ENCODE assay signal across 8 cellular contexts in genomic region chr16:81366316-81366932, GRCh38. TPM values are rescaled to one million over a fixed set of nuclear protein-coding genes. Genes with fewer than 3 reads are reported as not detected.
DNase-seq lines count a peak whose midpoint lies in the region; ATAC-seq, FAIRE-seq and TF ChIP-seq lines count a peak whose summit lies in the region.

No MANE protein-coding gene starts in this region.

- ATAC-seq in GM21423 (IDR thresholded peaks at IDR 0.05; ENCODE audit: unreplicated experiment) (peak; percentile 57), K562 (peak; percentile 84), GM21825 (IDR thresholded peaks at IDR 0.05; ENCODE audit: unreplicated experiment) (no peak)

- 0 out of 2 replicates have a peak, but pooled peaks cover 3% of the 10 kb centered on the region for H4K20me1 ChIP-seq in K562 (replicated peaks; ENCODE audit: control insufficient read depth, insufficient read depth, low read length)

- in situ Hi-C loops in K562 (cut with MboI) = loop anchor here (10.0 kb wide), 1 partner anchor 518 kb away; no protein-coding TSS in a partner anchor

- intact Hi-C loops in K562 (cut with micrococcal nuclease) = loop anchor here (1.0 to 10.0 kb wide), 3 partner anchors 357 to 508 kb away; no protein-coding TSS in a partner anchor
- intact Hi-C loops in testis (cut with DNase I; ENCODE audit: low total_unique reads) = no loop called here

- DNase-seq in D341Med (ENCODE audit: low spot score) (peak; percentile 58), NCI-H226 (peak; percentile 14), K562 (ENCODE audit: extremely low read depth in 1 of 4, low spot score in 3 of 4) (peak; percentile 52 to 63 (median 60)), inferior parietal cortex (ENCODE audit: extremely low spot score) (peak; percentile 87), testis (no peak), WERI-Rb-1 (no peak)

- H3K9me3 ChIP-seq in K562 (replicated peaks; ENCODE audit: control insufficient read depth, insufficient read depth, low read depth, low read length) (no peaks in the 10 kb centered on the region), testis (no peaks in the 10 kb centered on the region), WERI-Rb-1 (ENCODE audit: severe bottlenecking) (no peaks in the 10 kb centered on the region)

- H3K9me1 ChIP-seq in K562 (ENCODE audit: control insufficient read depth, insufficient read depth, low read length) = no peaks in the 10 kb centered on the region

- H3K9ac ChIP-seq in K562 (ENCODE audit: insufficient read depth in 1 of 2, low read depth in 2 of 2, low read length in 2 of 2) = no peak overlapping the region

- no peaks in the 10 kb centered on the region for H3K27me3 ChIP-seq in K562 (ENCODE audit: control insufficient read depth in 2 of 2, insufficient read depth in 2 of 2, low read length in 2 of 2)
- no peaks in the 10 kb centered on the region for H3K27me3 ChIP-seq in testis
- H3K27me3 ChIP-seq in WERI-Rb-1 (ENCODE audit: insufficient read depth, low read depth, severe bottlenecking) = no peaks in the 10 kb centered on the region

- H3K4me1 ChIP-seq in K562 (replicated peaks in 1 of 2; ENCODE audit: control insufficient read depth in 2 of 2, insufficient read depth in 2 of 2, low read length in 2 of 2) (no peaks in the 10 kb centered on the region), testis (no peaks in the 10 kb centered on the region)

- CTCF ChIA-PET in K562 (lab: Yijun Ruan, JAX; ENCODE audit: low intra/inter-chr PET ratio) = interaction anchor here (0.7 to 3.4 kb wide), 9 partner anchors 18 to 520 kb away, joined by 3 to 31 read pairs (median 6); no protein-coding TSS in a partner anchor

- TF ChIP-seq CTCF in K562 (IDR thresholded peaks at IDR 0.05 in 2 of 3, conservative IDR thresholded peaks at IDR 0.05 in 1 of 3; ENCODE audit: insufficient read depth in 2 of 3, low read depth in 1 of 3, low read length in 3 of 3) = peak; percentile 70 to 89 (median 74)
- peak; percentile 44 to 72 (median 62) for TF ChIP-seq CTCF in testis (IDR thresholded peaks at IDR 0.05)
- TF ChIP-seq CTCF in WERI-Rb-1 (IDR thresholded peaks at IDR 0.05; ENCODE audit: low read depth, low read length) = no peak

- peak; percentile 86 to 92 for TF ChIP-seq RAD21 in K562 (CRISPR knock-in tag; conservative IDR thresholded peaks at IDR 0.05 in 1 of 2, IDR thresholded peaks at IDR 0.05 in 1 of 2)

- no peak overlapping the region for H2AFZ ChIP-seq in K562 (ENCODE audit: low read depth, low read length)

- H3K36me3 ChIP-seq in K562 (ENCODE audit: control insufficient read depth, insufficient read depth, low read length) = peaks cover 77% of the 10 kb centered on the region
- no peaks in the 10 kb centered on the region for H3K36me3 ChIP-seq in testis (ENCODE audit: low read depth, missing control alignments)
- no peaks in the 10 kb centered on the region for H3K36me3 ChIP-seq in WERI-Rb-1

- no peak overlapping the region for H3K4me2 ChIP-seq in K562 (ENCODE audit: insufficient read depth, low read length)

- TF ChIP-seq POLR2A in K562 (conservative IDR thresholded peaks at IDR 0.05) (no peak), testis (IDR thresholded peaks at IDR 0.05) (no peak)

- BruUV-seq in K562 (replicated peaks; lab: Mats Ljungman, UMichigan) = no TSS peak

- peak; percentile 66 for FAIRE-seq in K562 (lab: Jason Lieb, UNC)

- POLR2A ChIA-PET in K562 (lab: Yijun Ruan, JAX) = interaction anchor here (0.6 to 1.0 kb wide), 2 partner anchors 11 to 73 kb away, joined by 3 to 4 read pairs; no protein-coding TSS in a partner anchor

- H3K27ac ChIP-seq in K562 (ENCODE audit: extremely low read depth, low read depth, low read length) (no peak overlapping the region), testis (no peak overlapping the region), WERI-Rb-1 (no peak overlapping the region)

- 56% methylated on average over 12 of the region's 12 CpGs for WGBS in K562 (ENCODE audit: insufficient coverage, low coverage, missing lambda C conversion rate)
- 61 to 67% methylated on average over 12 of the region's 12 CpGs for WGBS in testis, 2 donors

- H3K79me2 ChIP-seq in K562 (ENCODE audit: control insufficient read depth, insufficient read depth, low read length) = no peaks in the 10 kb centered on the region

- TF ChIP-seq EP300 in K562 (IDR thresholded peaks at IDR 0.05; ENCODE audit: low read length) = no peak

- H3K4me3 ChIP-seq in K562 (no peak overlapping the region), testis (no peak overlapping the region), WERI-Rb-1 (ENCODE audit: low read depth, low read length) (no peak overlapping the region)

TF ChIP-seq in K562, 482 proteins besides CTCF, POLR2A, EP300 and RAD21 (continues in another document):
- TF ChIP-seq, protein P1, sequence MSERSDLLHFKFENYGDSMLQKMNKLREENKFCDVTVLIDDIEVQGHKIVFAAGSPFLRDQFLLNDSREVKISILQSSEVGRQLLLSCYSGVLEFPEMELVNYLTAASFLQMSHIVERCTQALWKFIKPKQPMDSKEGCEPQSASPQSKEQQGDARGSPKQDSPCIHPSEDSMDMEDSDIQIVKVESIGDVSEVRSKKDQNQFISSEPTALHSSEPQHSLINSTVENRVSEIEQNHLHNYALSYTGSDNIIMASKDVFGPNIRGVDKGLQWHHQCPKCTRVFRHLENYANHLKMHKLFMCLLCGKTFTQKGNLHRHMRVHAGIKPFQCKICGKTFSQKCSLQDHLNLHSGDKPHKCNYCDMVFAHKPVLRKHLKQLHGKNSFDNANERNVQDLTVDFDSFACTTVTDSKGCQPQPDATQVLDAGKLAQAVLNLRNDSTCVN (CRISPR knock-in tag; IDR thresholded peaks at IDR 0.05) = no peak
- no peak for TF ChIP-seq CBX5 (IDR thresholded peaks at IDR 0.05; ENCODE audit: borderline replicate concordance, low read depth)
- TF ChIP-seq MAFF (IDR thresholded peaks at IDR 0.05; ENCODE audit: low read length) = peak; percentile 64; the same call in 1 of the 2 replicates
- no peak for TF ChIP-seq RCOR1 (IDR thresholded peaks at IDR 0.05; ENCODE audit: borderline replicate concordance in 1 of 2, low read depth in 2 of 2, low read length in 2 of 2)
- no peak for TF ChIP-seq MECOM (CRISPR knock-in tag; IDR thresholded peaks at IDR 0.05)
- peak; percentile 37; the same call in 1 of the 2 replicates for TF ChIP-seq RB1 (IDR thresholded peaks at IDR 0.05; ENCODE audit: low read depth)
- no peak for TF ChIP-seq ETV1 (tag; conservative IDR thresholded peaks at IDR 0.05; ENCODE audit: low read depth)
- TF ChIP-seq MCM7 (IDR thresholded peaks at IDR 0.05) = no peak
- no peak for TF ChIP-seq STAT5B (CRISPR knock-in tag; IDR thresholded peaks at IDR 0.05)
- no peak for TF ChIP-seq PCBP1 (IDR thresholded peaks at IDR 0.05; ENCODE audit: low read depth, low read length, poor library complexity, severe bottlenecking)
- TF ChIP-seq JUND (IDR thresholded peaks at IDR 0.05; ENCODE audit: borderline replicate concordance, low read depth, low read length) = no peak
- no peak for TF ChIP-seq JUND (tag; IDR thresholded peaks at IDR 0.05; ENCODE audit: borderline replicate concordance, low read depth, low read length)
- TF ChIP-seq C11orf30 (IDR thresholded peaks at IDR 0.05; ENCODE audit: low read depth) = peak; percentile 70
- TF ChIP-seq, protein P2, sequence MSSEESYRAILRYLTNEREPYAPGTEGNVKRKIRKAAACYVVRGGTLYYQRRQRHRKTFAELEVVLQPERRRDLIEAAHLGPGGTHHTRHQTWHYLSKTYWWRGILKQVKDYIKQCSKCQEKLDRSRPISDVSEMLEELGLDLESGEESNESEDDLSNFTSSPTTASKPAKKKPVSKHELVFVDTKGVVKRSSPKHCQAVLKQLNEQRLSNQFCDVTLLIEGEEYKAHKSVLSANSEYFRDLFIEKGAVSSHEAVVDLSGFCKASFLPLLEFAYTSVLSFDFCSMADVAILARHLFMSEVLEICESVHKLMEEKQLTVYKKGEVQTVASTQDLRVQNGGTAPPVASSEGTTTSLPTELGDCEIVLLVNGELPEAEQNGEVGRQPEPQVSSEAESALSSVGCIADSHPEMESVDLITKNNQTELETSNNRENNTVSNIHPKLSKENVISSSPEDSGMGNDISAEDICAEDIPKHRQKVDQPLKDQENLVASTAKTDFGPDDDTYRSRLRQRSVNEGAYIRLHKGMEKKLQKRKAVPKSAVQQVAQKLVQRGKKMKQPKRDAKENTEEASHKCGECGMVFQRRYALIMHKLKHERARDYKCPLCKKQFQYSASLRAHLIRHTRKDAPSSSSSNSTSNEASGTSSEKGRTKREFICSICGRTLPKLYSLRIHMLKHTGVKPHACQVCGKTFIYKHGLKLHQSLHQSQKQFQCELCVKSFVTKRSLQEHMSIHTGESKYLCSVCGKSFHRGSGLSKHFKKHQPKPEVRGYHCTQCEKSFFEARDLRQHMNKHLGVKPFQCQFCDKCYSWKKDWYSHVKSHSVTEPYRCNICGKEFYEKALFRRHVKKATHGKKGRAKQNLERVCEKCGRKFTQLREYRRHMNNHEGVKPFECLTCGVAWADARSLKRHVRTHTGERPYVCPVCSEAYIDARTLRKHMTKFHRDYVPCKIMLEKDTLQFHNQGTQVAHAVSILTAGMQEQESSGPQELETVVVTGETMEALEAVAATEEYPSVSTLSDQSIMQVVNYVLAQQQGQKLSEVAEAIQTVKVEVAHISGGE (CRISPR knock-in tag; IDR thresholded peaks at IDR 0.05) = no peak
- TF ChIP-seq NEUROD1 (IDR thresholded peaks at IDR 0.05; ENCODE audit: borderline replicate concordance, low read depth, low read length, partially characterized antibody) = no peak

RNA-seq across cellular contexts. Expression of gene GAN, which starts 51.7 kb away (rescaled TPM):
- total RNA-seq in K562 (2011; cell fraction: chromatin; rRNA removed; ENCODE audit: low replicate concordance) = 14.1 and 27.3 TPM in 2 replicates
- 7.5 and 10.0 TPM in 2 replicates for total RNA-seq in K562 (2011; cell fraction: nucleolus; rRNA removed)
- total RNA-seq in K562 (2011; cell fraction: nucleoplasm; rRNA removed) = 14.9 and 22.9 TPM in 2 replicates
- total RNA-seq in K562 (2014; rRNA removed) = 5.2 and 6.4 TPM in 2 replicates
- 10.8 and 13.0 TPM in 2 replicates for total RNA-seq in K562 (2014; rRNA removed; fragmentation: Illumina TruSeq; extraction: Trizol)
- total RNA-seq in K562 (2015; rRNA removed; fragmentation: Illumina TruSeq; extraction: Trizol) = 9.7 and 10.3 TPM in 2 replicates
- total RNA-seq in K562 (2021) = 14.2 and 15.1 TPM in 2 replicates
- polyA plus RNA-seq in K562 (2011; rRNA removed) = 6.2 and 6.8 TPM in 2 replicates
- polyA plus RNA-seq in K562 (2011; cell fraction: cytosol; rRNA removed) = 2.5 and 4.0 TPM in 2 replicates
- polyA plus RNA-seq in K562 (2011; cell fraction: nucleus; rRNA removed) = 5.1 and 6.8 TPM in 2 replicates
- polyA plus RNA-seq in K562 (2012) = 1.7 and 2.0 TPM in 2 replicates
- 2.3 and 2.5 TPM in 2 replicates for polyA plus RNA-seq in K562 (2014; fragmentation: Illumina TruSeq; extraction: Trizol)
- 1 to 10 TPM in 1 of 2 experiments, under 1 TPM in 1; 0.83 to 2.1 TPM for polyA plus RNA-seq in K562 (2014; fragmentation: Nextera tagmentation; extraction: Ambion mirVana)
- polyA plus RNA-seq in K562 (2014; rRNA removed) = 3.3 and 3.5 TPM in 2 replicates
- 33.1 and 33.6 TPM in 2 replicates for polyA minus RNA-seq in K562 (2011; rRNA and poly(A)+ RNA removed)
- 12.4 and 18.1 TPM in 2 replicates for polyA minus RNA-seq in K562 (2011; cell fraction: cytosol; rRNA and poly(A)+ RNA removed)
- polyA minus RNA-seq in K562 (2011; cell fraction: nucleus; rRNA and poly(A)+ RNA removed) = 8.2 and 16.6 TPM in 2 replicates
- 10 to 100 TPM; 10.7 to 10.9 TPM for total RNA-seq in testis
- 2.4 TPM for polyA plus RNA-seq in testis (ENCODE audit: insufficient read depth, low read depth, low replicate concordance)

Comparison
In these comparisons a context has a peak if more than half of its experiments do, and no peak if none do; other contexts are left out.
1. DNase-seq: peak in D341Med (single experiment), NCI-H226 (single experiment), K562 (4 of 4) and inferior parietal cortex (single experiment); none in testis (single experiment) and WERI-Rb-1 (single experiment).